In genomic region chrX:132708529-132708928, GRCh38 we compare ENCODE assay signal across 29 cellular contexts.
"Had no signal": no experiment of that assay in that cellular context is flagged by ENCODE, and none has a peak within 500 bp of the region (broad histone marks: within the 10 kb centered on the region; RNA-seq: fewer than 3 reads in every experiment).

No MANE protein-coding gene starts in this region.

- H3K36me3 ChIP-seq: colonic mucosa, esophagus muscularis mucosa, esophagus squamous epithelium, gastrocnemius medialis, gastroesophageal sphincter, heart left ventricle, heart right ventricle had no signal

- H3K27ac ChIP-seq: colonic mucosa, coronary artery, dorsolateral prefrontal cortex, epithelial cell of prostate, esophagus muscularis mucosa, esophagus squamous epithelium, foreskin keratinocyte, gastrocnemius medialis, gastroesophageal sphincter, heart left ventricle, heart right ventricle, hepatocyte had no signal

- H3K4me3 Mint-ChIP-seq: dendritic cell treated with granulocyte-macrophage colony-stimulating factor and Interleukin-4, amounts not matched to agents 40 ng/mL and 50 ng/mL, for 4 days; effector memory CD8-positive, alpha-beta T cell; endodermal cell had no signal

- ATAC-seq: effector memory CD8-positive, alpha-beta T cell; esophagus mucosa; foreskin keratinocyte; gastrocnemius medialis; gastroesophageal sphincter; heart left ventricle; heart right ventricle had no signal

- H3K4me1 ChIP-seq: colonic mucosa, esophagus muscularis mucosa, esophagus squamous epithelium, foreskin keratinocyte, gastrocnemius medialis, gastroesophageal sphincter, heart left ventricle, heart right ventricle had no signal

- H3K9me3 ChIP-seq: colonic mucosa, esophagus muscularis mucosa, esophagus squamous epithelium, gastrocnemius medialis, gastroesophageal sphincter, heart left ventricle, heart right ventricle had no signal

- DNase-seq: colonic mucosa; cortex of kidney; dermis blood vessel endothelial cell; dorsolateral prefrontal cortex; effector CD4-positive, alpha-beta T cell; effector CD8-positive, alpha-beta T cell; effector memory CD4-positive, alpha-beta T cell; effector memory CD8-positive, alpha-beta T cell; endodermal cell; erythroblast; esophagus squamous epithelium; foreskin fibroblast; foreskin keratinocyte; foreskin melanocyte; gastrocnemius medialis; glutamatergic neuron; head of caudate nucleus; heart left ventricle; heart right ventricle had no signal

- H3K4me3 ChIP-seq: colonic mucosa, coronary artery, dorsolateral prefrontal cortex, esophagus muscularis mucosa, esophagus squamous epithelium, gastrocnemius medialis, gastroesophageal sphincter, heart left ventricle, heart right ventricle, hepatocyte had no signal

- H3K79me2 ChIP-seq: hepatocyte had no signal

- H3K27me3 ChIP-seq: colonic mucosa, esophagus muscularis mucosa, esophagus squamous epithelium, foreskin keratinocyte, gastrocnemius medialis, gastroesophageal sphincter, hepatocyte had no signal

- FAIRE-seq: endometrium, endothelial cell of umbilical vein, frontal cortex had no signal

- H3K27ac Mint-ChIP-seq: dendritic cell treated with granulocyte-macrophage colony-stimulating factor and Interleukin-4, amounts not matched to agents 40 ng/mL and 50 ng/mL, for 4 days; effector memory CD8-positive, alpha-beta T cell; endodermal cell had no signal

- H3K9me3 Mint-ChIP-seq: dendritic cell treated with granulocyte-macrophage colony-stimulating factor and Interleukin-4, amounts not matched to agents 40 ng/mL and 50 ng/mL, for 4 days; effector memory CD8-positive, alpha-beta T cell; endodermal cell had no signal

- H3K4me2 ChIP-seq: hepatocyte had no signal

- H2AFZ ChIP-seq: hepatocyte had no signal
